In the genomic region with DNA sequence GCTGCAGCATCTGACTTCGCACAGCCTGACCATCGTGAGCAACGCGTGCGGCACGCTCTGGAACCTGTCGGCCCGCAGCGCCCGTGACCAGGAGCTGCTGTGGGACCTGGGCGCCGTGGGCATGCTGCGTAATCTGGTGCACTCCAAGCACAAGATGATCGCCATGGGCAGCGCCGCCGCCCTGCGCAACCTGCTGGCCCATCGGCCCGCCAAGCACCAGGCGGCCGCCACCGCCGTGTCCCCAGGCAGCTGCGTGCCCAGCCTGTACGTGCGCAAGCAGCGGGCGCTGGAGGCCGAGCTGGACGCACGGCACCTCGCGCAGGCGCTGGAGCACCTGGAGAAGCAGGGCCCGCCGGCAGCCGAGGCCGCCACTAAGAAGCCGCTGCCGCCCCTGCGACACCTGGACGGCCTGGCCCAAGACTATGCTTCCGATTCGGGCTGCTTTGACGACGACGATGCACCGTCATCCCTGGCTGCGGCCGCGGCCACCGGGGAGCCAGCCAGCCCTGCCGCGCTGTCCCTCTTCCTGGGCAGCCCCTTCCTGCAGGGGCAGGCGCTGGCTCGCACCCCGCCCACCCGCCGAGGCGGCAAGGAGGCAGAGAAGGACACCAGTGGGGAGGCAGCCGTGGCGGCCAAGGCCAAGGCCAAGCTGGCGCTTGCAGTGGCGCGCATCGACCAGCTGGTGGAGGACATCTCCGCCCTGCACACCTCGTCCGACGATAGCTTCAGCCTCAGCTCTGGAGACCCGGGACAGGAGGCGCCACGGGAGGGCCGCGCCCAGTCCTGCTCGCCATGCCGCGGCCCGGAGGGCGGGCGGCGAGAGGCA, we compare ENCODE assay signal across 8 cellular contexts. TPM values are rescaled to one million over a fixed set of nuclear protein-coding genes. Genes with fewer than 3 reads are reported as not detected.
A peak's percentile ranks its signal among the peaks of the same experiment; 100 is the strongest.
DNase-seq lines count a peak whose midpoint lies in the region; ATAC-seq and TF ChIP-seq lines count a peak whose summit lies in the region.

No MANE protein-coding gene starts in this region.

- no peak overlapping the region for H3K27ac ChIP-seq in suprapubic skin
- no peak overlapping the region for H3K27ac ChIP-seq in gastrocnemius medialis

- H3K36me3 Mint-ChIP-seq in activated naive CD4-positive, alpha-beta T cell treated with anti-CD3 and anti-CD28 coated beads, Interleukin-2, amount 50 U/mL, for 72 hours, result no peaks in the 10 kb centered on the region

- peak; percentile 31 to 39 for ATAC-seq in activated naive CD4-positive, alpha-beta T cell treated with anti-CD3 and anti-CD28 coated beads, Interleukin-2, amount 50 U/mL, for 72 hours
- ATAC-seq in gastrocnemius medialis, result no peak

- intact Hi-C loops in gastrocnemius medialis (cut with DNase I; ENCODE audit: low total_unique reads), result no loop called here

- H3K4me1 ChIP-seq in suprapubic skin, result peaks cover 54% of the 10 kb centered on the region
- H3K4me1 ChIP-seq in gastrocnemius medialis, result peaks cover 6 to 22% of the 10 kb centered on the region in 2 donors

- in situ Hi-C loops in gastrocnemius medialis (cut with MboI; ENCODE audit: low sequenced_read_pairs in 4 of 4), result no loop called here

- WGBS in suprapubic skin, result 24% methylated on average over 9 of the region's 83 CpGs

- H3K27ac Mint-ChIP-seq in activated naive CD4-positive, alpha-beta T cell treated with anti-CD3 and anti-CD28 coated beads, Interleukin-2, amount 50 U/mL, for 72 hours, result no peak overlapping the region

- no peaks in the 10 kb centered on the region for H3K9me3 Mint-ChIP-seq in activated naive CD4-positive, alpha-beta T cell treated with anti-CD3 and anti-CD28 coated beads, Interleukin-2, amount 50 U/mL, for 72 hours

- peak in 1 of 2 donors; percentile 56 for TF ChIP-seq CTCF in suprapubic skin (IDR thresholded peaks at IDR 0.05)
- peak in 2 of 5 experiments; percentile 24 to 42 for TF ChIP-seq CTCF in gastrocnemius medialis (IDR thresholded peaks at IDR 0.05 in 4 of 5, conservative IDR thresholded peaks at IDR 0.05 in 1 of 5)

- peak; percentile 71 for DNase-seq in activated CD8-positive, alpha-beta memory T cell treated with anti-CD3 and anti-CD28 coated beads, Interleukin-2, amount 50 U/mL, for 48 hours
- no peak for DNase-seq in activated CD8-positive, alpha-beta memory T cell treated with anti-CD3 and anti-CD28 coated beads, Interleukin-2, amount 50 U/mL, for 4 hours
- no peak for DNase-seq in activated naive CD4-positive, alpha-beta T cell treated with anti-CD3 and anti-CD28 coated beads, Interleukin-2, amount 50 U/mL, for 72 hours (ENCODE audit: low spot score in 2 of 2)
- DNase-seq in suprapubic skin (ENCODE audit: low spot score in 2 of 2) (no peak), midbrain (lab: John Stamatoyannopoulos, UW) (no peak), middle frontal gyrus (ENCODE audit: extremely low spot score, low spot score) (no peak), gastrocnemius medialis (no peak)

- no peaks in the 10 kb centered on the region for H3K9me3 ChIP-seq in suprapubic skin
- H3K9me3 ChIP-seq in gastrocnemius medialis, result no peaks in the 10 kb centered on the region

- peaks cover 9% of the 10 kb centered on the region for H3K36me3 ChIP-seq in suprapubic skin
- H3K36me3 ChIP-seq in gastrocnemius medialis, result no peaks in the 10 kb centered on the region

- TF ChIP-seq EP300 in suprapubic skin (IDR thresholded peaks at IDR 0.05), result no peak

- peaks cover 56% of the 10 kb centered on the region for H3K27me3 ChIP-seq in suprapubic skin
- peaks cover 46 to 53% (median 46%) of the 10 kb centered on the region in 3 donors for H3K27me3 ChIP-seq in gastrocnemius medialis

- TF ChIP-seq POLR2A in suprapubic skin (IDR thresholded peaks at IDR 0.05), result no peak
- no peak for TF ChIP-seq POLR2A in gastrocnemius medialis (IDR thresholded peaks at IDR 0.05)

- H3K4me3 ChIP-seq in iPS-11a (ENCODE audit: low read depth, low read length) (peak overlapping the region; percentile 1), suprapubic skin (peak overlapping the region; percentile 19), gastrocnemius medialis (no peak overlapping the region)

RNA-seq across cellular contexts. Expression of a gene that starts 13.6 kb away (rescaled TPM):
- 10 to 100 TPM; 24.5 to 29.3 TPM for total RNA-seq in activated naive CD4-positive, alpha-beta T cell treated with anti-CD3 and anti-CD28 coated beads, Interleukin-2, amount 50 U/mL, for 72 hours
- total RNA-seq in suprapubic skin (10 to 100 TPM; 25.1 to 41.2 (median 36.4) TPM), gastrocnemius medialis (10 to 100 TPM; 18.7 to 25.7 (median 19.9) TPM)

RNA-seq across cellular contexts. Expression of a gene that starts 15.5 kb away (rescaled TPM):
- under 1 TPM; 0.09 to 0.14 TPM for total RNA-seq in activated naive CD4-positive, alpha-beta T cell treated with anti-CD3 and anti-CD28 coated beads, Interleukin-2, amount 50 U/mL, for 72 hours
- total RNA-seq in suprapubic skin (under 1 TPM in 3 of 4 donors, not detected in 1; 0.08 to 0.30 (median 0.26) TPM), gastrocnemius medialis (under 1 TPM in 1 of 4 donors, not detected in 3; 0.04 TPM)

RNA-seq across cellular contexts. Expression of a gene that starts 24.7 kb away (rescaled TPM):
- 1 to 10 TPM; 8.4 to 9.4 TPM for total RNA-seq in activated naive CD4-positive, alpha-beta T cell treated with anti-CD3 and anti-CD28 coated beads, Interleukin-2, amount 50 U/mL, for 72 hours
- total RNA-seq in suprapubic skin, result 1 to 10 TPM; 1.4 to 6.6 (median 3.8) TPM
- total RNA-seq in gastrocnemius medialis, result under 1 TPM; 0.12 to 0.60 (median 0.37) TPM

RNA-seq across cellular contexts. Expression of a gene that starts 25.6 kb away (rescaled TPM):
- 1 to 10 TPM; 1.4 to 2.9 TPM for total RNA-seq in activated naive CD4-positive, alpha-beta T cell treated with anti-CD3 and anti-CD28 coated beads, Interleukin-2, amount 50 U/mL, for 72 hours
- 10 to 100 TPM in 1 of 4 donors, 1 to 10 TPM in 3; 3.2 to 11.8 (median 8.1) TPM for total RNA-seq in suprapubic skin
- 1 to 10 TPM; 1.1 to 2.3 (median 1.5) TPM for total RNA-seq in gastrocnemius medialis

RNA-seq across cellular contexts. Expression of a gene that starts 27.2 kb away (rescaled TPM):
- total RNA-seq in activated naive CD4-positive, alpha-beta T cell treated with anti-CD3 and anti-CD28 coated beads, Interleukin-2, amount 50 U/mL, for 72 hours, result 1,000 to 10,000 TPM; 1,495 to 1,747 TPM
- 1,000 to 10,000 TPM; 1,802 to 3,909 (median 2,793) TPM for total RNA-seq in suprapubic skin
- total RNA-seq in gastrocnemius medialis, result 1,000 to 10,000 TPM; 2,323 to 3,835 (median 2,607) TPM

Comparison
In these comparisons a context has a peak if more than half of its experiments do, and no peak if none do; other contexts are left out.
1. ATAC-seq: peak in activated naive CD4-positive, alpha-beta T cell treated with anti-CD3 and anti-CD28 coated beads, Interleukin-2, amount 50 U/mL, for 72 hours (2 of 2); none in gastrocnemius medialis (0 of 2).
2. H3K4me3 ChIP-seq: peak in iPS-11a (single experiment) and suprapubic skin (single experiment); none in gastrocnemius medialis (0 of 4).